In genomic region chr22:24894220-24894975, GRCh38 we compare ENCODE assay signal across 1 cellular context.
A peak's percentile ranks its signal among the peaks of the same experiment; 100 is the strongest.
TF ChIP-seq lines count a peak whose summit lies in the region.

No MANE protein-coding gene starts in this region.

TF ChIP-seq in HepG2, 621 proteins besides CTCF, POLR2A, EP300 and RAD21 (continued from another document and continues in another):
- TF ChIP-seq REPIN1 (CRISPR knock-in tag; IDR thresholded peaks at IDR 0.05; ENCODE audit: borderline replicate concordance, low read depth): no peak
- no peak for TF ChIP-seq CREB3 (CRISPR knock-in tag; IDR thresholded peaks at IDR 0.05)
- TF ChIP-seq ZNF564 (CRISPR knock-in tag; IDR thresholded peaks at IDR 0.05): no peak
- peak; percentile 75; the same call in 1 of the 2 replicates for TF ChIP-seq RBAK (CRISPR knock-in tag; IDR thresholded peaks at IDR 0.05)
- TF ChIP-seq ZNF704 (CRISPR knock-in tag; IDR thresholded peaks at IDR 0.05; ENCODE audit: borderline replicate concordance): peak; percentile 51; the same call in 1 of the 2 replicates
- TF ChIP-seq ZNF280D (CRISPR knock-in tag; IDR thresholded peaks at IDR 0.05): no peak
- no peak for TF ChIP-seq RFX1 (IDR thresholded peaks at IDR 0.05)
- no peak for TF ChIP-seq PBX3 (CRISPR knock-in tag; IDR thresholded peaks at IDR 0.05; ENCODE audit: borderline replicate concordance)
- TF ChIP-seq PAWR (CRISPR knock-in tag; IDR thresholded peaks at IDR 0.05; ENCODE audit: borderline replicate concordance): no peak
- no peak for TF ChIP-seq MTA1 (CRISPR knock-in tag; IDR thresholded peaks at IDR 0.05; ENCODE audit: borderline replicate concordance)
- no peak for TF ChIP-seq ETV6 (CRISPR knock-in tag; conservative IDR thresholded peaks at IDR 0.05)
- 0 out of 2 replicates have a peak, but pooled peaks have one; percentile 52 for TF ChIP-seq ELF4 (CRISPR knock-in tag; IDR thresholded peaks at IDR 0.05; ENCODE audit: borderline replicate concordance)
- TF ChIP-seq POLR2G (IDR thresholded peaks at IDR 0.05; ENCODE audit: low read depth, low read length): peak; percentile 59
- TF ChIP-seq ZFP36L1 (CRISPR knock-in tag; IDR thresholded peaks at IDR 0.05): peak; percentile 53; the same call in 1 of the 2 replicates
- peak; percentile 54; the same call in 1 of the 2 replicates for TF ChIP-seq ZNF644 (CRISPR knock-in tag; IDR thresholded peaks at IDR 0.05; ENCODE audit: low read depth)
- TF ChIP-seq ZSCAN9 (CRISPR knock-in tag; IDR thresholded peaks at IDR 0.05; ENCODE audit: borderline replicate concordance): peak; percentile 42; the same call in 1 of the 2 replicates
- no peak for TF ChIP-seq RNF219 (CRISPR knock-in tag; IDR thresholded peaks at IDR 0.05)
- peak; percentile 79; the same call in 1 of the 2 replicates for TF ChIP-seq FOXK1 (CRISPR knock-in tag; IDR thresholded peaks at IDR 0.05; ENCODE audit: borderline replicate concordance, low read depth)
- TF ChIP-seq ZNF274 (CRISPR knock-in tag; IDR thresholded peaks at IDR 0.05): no peak
- TF ChIP-seq MAFG (CRISPR knock-in tag; IDR thresholded peaks at IDR 0.05): peak; percentile 87
- no peak for TF ChIP-seq SP140L (CRISPR knock-in tag; IDR thresholded peaks at IDR 0.05; ENCODE audit: borderline replicate concordance)
- peak; percentile 52; the same call in 1 of the 2 replicates for TF ChIP-seq ZFP90 (CRISPR knock-in tag; IDR thresholded peaks at IDR 0.05; ENCODE audit: borderline replicate concordance)
- TF ChIP-seq PCBP1 (IDR thresholded peaks at IDR 0.05; ENCODE audit: borderline replicate concordance, low read depth, low read length): no peak
- TF ChIP-seq GMEB2 (CRISPR knock-in tag; IDR thresholded peaks at IDR 0.05; ENCODE audit: low read depth): no peak
- TF ChIP-seq ZNF83 (CRISPR knock-in tag; IDR thresholded peaks at IDR 0.05; ENCODE audit: borderline replicate concordance): no peak
- no peak for TF ChIP-seq HMG20B (CRISPR knock-in tag; conservative IDR thresholded peaks at IDR 0.05)
- TF ChIP-seq JUND (CRISPR knock-in tag; IDR thresholded peaks at IDR 0.05): peak; percentile 91
- TF ChIP-seq ZNF782 (CRISPR knock-in tag; IDR thresholded peaks at IDR 0.05; ENCODE audit: borderline replicate concordance): no peak
- TF ChIP-seq RFXANK (CRISPR knock-in tag; IDR thresholded peaks at IDR 0.05): no peak
- TF ChIP-seq ZNF574 (CRISPR knock-in tag; IDR thresholded peaks at IDR 0.05): peak; percentile 74
- 0 out of 2 replicates have a peak, but pooled peaks have one; percentile 56 for TF ChIP-seq ZNF580 (CRISPR knock-in tag; IDR thresholded peaks at IDR 0.05; ENCODE audit: borderline replicate concordance, low read depth)
- TF ChIP-seq TBX3 (IDR thresholded peaks at IDR 0.05; ENCODE audit: borderline replicate concordance): peak; percentile 26; the same call in 1 of the 2 replicates
- TF ChIP-seq ZNF615 (CRISPR knock-in tag; IDR thresholded peaks at IDR 0.05; ENCODE audit: borderline replicate concordance): no peak
- no peak for TF ChIP-seq ZNF550 (CRISPR knock-in tag; IDR thresholded peaks at IDR 0.05; ENCODE audit: borderline replicate concordance)
- TF ChIP-seq SALL2 (CRISPR knock-in tag; IDR thresholded peaks at IDR 0.05): no peak
- no peak for TF ChIP-seq ZNF747 (CRISPR knock-in tag; IDR thresholded peaks at IDR 0.05; ENCODE audit: borderline replicate concordance)
- TF ChIP-seq TOE1 (CRISPR knock-in tag; IDR thresholded peaks at IDR 0.05): no peak
- TF ChIP-seq ZNF761 (CRISPR knock-in tag; conservative IDR thresholded peaks at IDR 0.05): peak; percentile 69; the same call in 1 of the 2 replicates
- peak; percentile 19; the same call in 1 of the 2 replicates for TF ChIP-seq RERE (CRISPR knock-in tag; IDR thresholded peaks at IDR 0.05; ENCODE audit: low read depth)
- TF ChIP-seq ZNF740 (CRISPR knock-in tag; IDR thresholded peaks at IDR 0.05): no peak
- peak; percentile 81 for TF ChIP-seq GABPB1 (CRISPR knock-in tag; IDR thresholded peaks at IDR 0.05)
